Comparison of ENCODE assay signal across 3 cellular contexts in the genomic region with DNA sequence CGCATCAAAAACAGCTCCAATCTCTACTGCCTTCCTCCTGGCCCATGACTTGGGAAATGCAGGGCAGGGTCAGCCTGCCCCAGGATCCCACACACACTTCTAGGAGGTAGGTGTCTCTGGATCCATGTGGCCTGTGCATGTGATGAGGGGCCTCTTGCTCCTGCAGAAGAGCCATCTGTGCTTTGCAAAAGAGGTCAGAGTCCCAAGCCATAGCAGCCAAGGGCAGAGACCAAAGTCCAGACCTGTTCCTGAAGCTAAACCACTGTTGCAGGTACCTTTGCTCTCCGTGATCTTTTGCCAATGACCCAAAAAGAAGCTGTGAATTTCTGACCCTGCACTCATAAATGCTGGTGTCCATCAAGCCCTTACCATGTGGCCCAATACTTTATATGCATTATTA.
TF ChIP-seq lines count a peak whose summit lies in the region.

No MANE protein-coding gene starts in this region.

TF ChIP-seq in A549, 52 proteins besides CTCF, POLR2A, EP300 and RAD21:
- no peak for TF ChIP-seq CBX2 (IDR thresholded peaks at IDR 0.05; ENCODE audit: borderline replicate concordance, low read depth)
TF ChIP-seq in A549: peak in this region for 0.

TF ChIP-seq in HepG2, 621 proteins besides CTCF, POLR2A, EP300 and RAD21:
- no peak for TF ChIP-seq ZFY (CRISPR knock-in tag; IDR thresholded peaks at IDR 0.05)
- TF ChIP-seq HMGA1 (CRISPR knock-in tag; conservative IDR thresholded peaks at IDR 0.05) = no peak
- no peak for TF ChIP-seq ZNF577 (CRISPR knock-in tag; IDR thresholded peaks at IDR 0.05; ENCODE audit: borderline replicate concordance, low read depth)
- TF ChIP-seq ARNTL (CRISPR knock-in tag; IDR thresholded peaks at IDR 0.05) = peak; percentile 56; the same call in 1 of the 2 replicates
- peak in 1 of 2 experiments; percentile 17; a peak in 1 of 4 replicates for TF ChIP-seq NR2F1 (CRISPR knock-in tag; IDR thresholded peaks at IDR 0.05)
- TF ChIP-seq HNF4G (IDR thresholded peaks at IDR 0.05; ENCODE audit: borderline replicate concordance, low read depth, low read length) = peak; percentile 62
- no peak for TF ChIP-seq HNF4G (CRISPR knock-in tag; IDR thresholded peaks at IDR 0.05; ENCODE audit: borderline replicate concordance, low read depth)
- 0 out of 2 replicates have a peak, but pooled peaks have one; percentile 10 for TF ChIP-seq RARA (CRISPR knock-in tag; IDR thresholded peaks at IDR 0.05)
- no peak for TF ChIP-seq ATRX (CRISPR knock-in tag; IDR thresholded peaks at IDR 0.05; ENCODE audit: borderline replicate concordance)
- peak; percentile 48; the same call in 1 of the 2 replicates for TF ChIP-seq NCOR1 (IDR thresholded peaks at IDR 0.05; ENCODE audit: borderline replicate concordance, low read length)
- peak; percentile 86 for TF ChIP-seq HNF4A (CRISPR knock-in tag; IDR thresholded peaks at IDR 0.05)
- no peak for TF ChIP-seq ZBTB3 (CRISPR knock-in tag; IDR thresholded peaks at IDR 0.05; ENCODE audit: borderline replicate concordance, low read depth)
TF ChIP-seq in HepG2: peak in this region for 6.

TF ChIP-seq in SK-N-SH, 30 proteins besides CTCF, POLR2A, EP300 and RAD21:
- TF ChIP-seq GABPA (IDR thresholded peaks at IDR 0.05; ENCODE audit: low read depth) (no peak), MXI1 (IDR thresholded peaks at IDR 0.05; ENCODE audit: low read depth, low read length) (no peak), NFIC (IDR thresholded peaks at IDR 0.05; ENCODE audit: borderline replicate concordance) (no peak), SIN3A (IDR thresholded peaks at IDR 0.05; ENCODE audit: borderline replicate concordance, low read depth, low read length) (no peak), ELF1 (IDR thresholded peaks at IDR 0.05) (no peak), FOXJ3 (CRISPR knock-in tag; IDR thresholded peaks at IDR 0.05) (no peak), POLR2AphosphoS5 (IDR thresholded peaks at IDR 0.05; ENCODE audit: low read depth, low read length) (no peak), RCOR1 (IDR thresholded peaks at IDR 0.05; ENCODE audit: low read length) (no peak), FOSL2 (IDR thresholded peaks at IDR 0.05; ENCODE audit: borderline replicate concordance, low read depth) (no peak), RFX5 (IDR thresholded peaks at IDR 0.05; ENCODE audit: low read length) (no peak)
- TF ChIP-seq, protein P1, sequence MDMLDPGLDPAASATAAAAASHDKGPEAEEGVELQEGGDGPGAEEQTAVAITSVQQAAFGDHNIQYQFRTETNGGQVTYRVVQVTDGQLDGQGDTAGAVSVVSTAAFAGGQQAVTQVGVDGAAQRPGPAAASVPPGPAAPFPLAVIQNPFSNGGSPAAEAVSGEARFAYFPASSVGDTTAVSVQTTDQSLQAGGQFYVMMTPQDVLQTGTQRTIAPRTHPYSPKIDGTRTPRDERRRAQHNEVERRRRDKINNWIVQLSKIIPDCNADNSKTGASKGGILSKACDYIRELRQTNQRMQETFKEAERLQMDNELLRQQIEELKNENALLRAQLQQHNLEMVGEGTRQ (IDR thresholded peaks at IDR 0.05; ENCODE audit: borderline replicate concordance, low read depth, low read length) = no peak
- TF ChIP-seq, protein P2, sequence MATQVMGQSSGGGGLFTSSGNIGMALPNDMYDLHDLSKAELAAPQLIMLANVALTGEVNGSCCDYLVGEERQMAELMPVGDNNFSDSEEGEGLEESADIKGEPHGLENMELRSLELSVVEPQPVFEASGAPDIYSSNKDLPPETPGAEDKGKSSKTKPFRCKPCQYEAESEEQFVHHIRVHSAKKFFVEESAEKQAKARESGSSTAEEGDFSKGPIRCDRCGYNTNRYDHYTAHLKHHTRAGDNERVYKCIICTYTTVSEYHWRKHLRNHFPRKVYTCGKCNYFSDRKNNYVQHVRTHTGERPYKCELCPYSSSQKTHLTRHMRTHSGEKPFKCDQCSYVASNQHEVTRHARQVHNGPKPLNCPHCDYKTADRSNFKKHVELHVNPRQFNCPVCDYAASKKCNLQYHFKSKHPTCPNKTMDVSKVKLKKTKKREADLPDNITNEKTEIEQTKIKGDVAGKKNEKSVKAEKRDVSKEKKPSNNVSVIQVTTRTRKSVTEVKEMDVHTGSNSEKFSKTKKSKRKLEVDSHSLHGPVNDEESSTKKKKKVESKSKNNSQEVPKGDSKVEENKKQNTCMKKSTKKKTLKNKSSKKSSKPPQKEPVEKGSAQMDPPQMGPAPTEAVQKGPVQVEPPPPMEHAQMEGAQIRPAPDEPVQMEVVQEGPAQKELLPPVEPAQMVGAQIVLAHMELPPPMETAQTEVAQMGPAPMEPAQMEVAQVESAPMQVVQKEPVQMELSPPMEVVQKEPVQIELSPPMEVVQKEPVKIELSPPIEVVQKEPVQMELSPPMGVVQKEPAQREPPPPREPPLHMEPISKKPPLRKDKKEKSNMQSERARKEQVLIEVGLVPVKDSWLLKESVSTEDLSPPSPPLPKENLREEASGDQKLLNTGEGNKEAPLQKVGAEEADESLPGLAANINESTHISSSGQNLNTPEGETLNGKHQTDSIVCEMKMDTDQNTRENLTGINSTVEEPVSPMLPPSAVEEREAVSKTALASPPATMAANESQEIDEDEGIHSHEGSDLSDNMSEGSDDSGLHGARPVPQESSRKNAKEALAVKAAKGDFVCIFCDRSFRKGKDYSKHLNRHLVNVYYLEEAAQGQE (IDR thresholded peaks at IDR 0.05; ENCODE audit: low read depth, low read length) = no peak
- TF ChIP-seq, protein P3, sequence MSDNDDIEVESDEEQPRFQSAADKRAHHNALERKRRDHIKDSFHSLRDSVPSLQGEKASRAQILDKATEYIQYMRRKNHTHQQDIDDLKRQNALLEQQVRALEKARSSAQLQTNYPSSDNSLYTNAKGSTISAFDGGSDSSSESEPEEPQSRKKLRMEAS (IDR thresholded peaks at IDR 0.05; ENCODE audit: low read depth) = no peak
